ENCODE assay signal across 28 cellular contexts in genomic region chr1:14853518-14853917, GRCh38.
"Had no signal": no experiment of that assay in that cellular context is flagged by ENCODE, and none has a peak within 500 bp of the region (broad histone marks: within the 10 kb centered on the region; RNA-seq: fewer than 3 reads in every experiment).

No MANE protein-coding gene starts in this region.

- DNase-seq: naive thymus-derived CD8-positive, alpha-beta T cell; nephron progenitor cell; occipital lobe; ovary; posterior cingulate gyrus; retina; right lobe of liver; sigmoid colon; small intestine; stimulated activated CD4-positive, alpha-beta T cell treated with anti-CD3 and anti-CD28 coated beads, Interleukin-15, amount 100 ng/mL, for 24 hours; stimulated activated CD4-positive, alpha-beta T cell treated with anti-CD3 and anti-CD28 coated beads, Interleukin-2, amount 100 ng/mL, for 24 hours; stimulated activated CD4-positive, alpha-beta T cell treated with anti-CD3 and anti-CD28 coated beads, Interleukin-2, amount 100 ng/mL, for 48 hours; stimulated activated CD4-positive, alpha-beta T cell treated with anti-CD3 and anti-CD28 coated beads, Interleukin-4, amount 100 ng/mL, for 24 hours; stimulated activated naive B cell treated with anti-CD40 and anti-IgM and Interleukin-4, amounts not matched to agents 10 μg/mL and 1 μg/mL and 100 μg/mL, for 72 hours; stimulated activated naive CD4-positive, alpha-beta T cell treated with Interleukin-2 at 50 U/mL for 16 hours; stomach; thyroid gland; trophoblast cell; upper lobe of left lung had no signal

- H3K9me3 ChIP-seq: ovary, prostate gland, right atrium auricular region, right lobe of liver, sigmoid colon, stomach, thoracic aorta, thyroid gland, tibial nerve, upper lobe of left lung, vagina had no signal

- FAIRE-seq: small intestine, urothelium cell line had no signal

- H3K27ac ChIP-seq: ovary, parathyroid adenoma, prostate gland, right atrium auricular region, right lobe of liver, sigmoid colon, stomach, thoracic aorta, thyroid gland, tibial nerve, upper lobe of left lung, vagina had no signal

- H3K9ac ChIP-seq: parathyroid adenoma had no signal

- H3K4me1 ChIP-seq: parathyroid adenoma, prostate gland, right atrium auricular region, right lobe of liver, sigmoid colon, tibial nerve, upper lobe of left lung had no signal

- H3K36me3 ChIP-seq: ovary, prostate gland, right atrium auricular region, right lobe of liver, sigmoid colon, stomach, thoracic aorta, thyroid gland, tibial nerve, upper lobe of left lung, vagina had no signal

- H3K27me3 ChIP-seq: ovary, right atrium auricular region, right lobe of liver, stomach, thyroid gland, tibial nerve, upper lobe of left lung, vagina had no signal

- H3K4me3 ChIP-seq: ovary, prostate gland, right atrium auricular region, right lobe of liver, sigmoid colon, stomach, thoracic aorta, thyroid gland, tibial nerve, upper lobe of left lung, vagina had no signal

- ATAC-seq: naive thymus-derived CD8-positive, alpha-beta T cell; natural killer cell treated with Interleukin-12 subunit alpha and Interleukin-12 subunit beta and Interleukin-15 and Interleukin-18, amount 100 ng/mL, for 72 hours; right lobe of liver; stimulated activated effector memory CD8-positive, alpha-beta T cell treated with anti-CD3 and anti-CD28 coated beads, Interleukin-12 subunit alpha, Interleukin-12 subunit beta, amount 100 ng/mL, for 72 hours; stimulated activated naive B cell treated with anti-CD40 and anti-IgM and Interleukin-4, amounts not matched to agents 10 μg/mL and 1 μg/mL and 100 μg/mL, for 72 hours had no signal
